ENCODE assay signal across 23 cellular contexts in the genomic region with DNA sequence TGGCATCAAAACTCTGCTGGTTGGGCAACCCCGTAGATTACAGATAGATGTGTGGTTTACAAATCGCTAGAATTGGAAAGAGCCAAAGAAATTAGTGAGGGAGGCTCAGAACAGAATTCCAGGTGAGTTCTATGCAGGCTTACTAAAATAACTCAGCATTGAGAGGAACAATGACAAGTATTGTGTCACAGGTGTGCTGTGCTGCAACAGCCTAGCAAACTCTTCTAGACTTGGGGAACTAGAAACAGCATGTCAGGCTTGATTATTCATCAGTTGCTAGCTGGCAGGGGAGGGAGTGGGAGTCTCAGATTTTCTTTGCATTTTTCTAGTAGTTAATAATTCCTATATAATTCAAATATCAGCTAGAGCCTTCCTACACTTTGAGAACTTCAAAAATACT. TPM values are rescaled to one million over a fixed set of nuclear protein-coding genes. Genes with fewer than 3 reads are reported as not detected.
DNase-seq lines count a peak whose midpoint lies in the region; FAIRE-seq and TF ChIP-seq lines count a peak whose summit lies in the region.
"Had no signal": no experiment of that assay in that cellular context is flagged by ENCODE, and none has a peak within 500 bp of the region (broad histone marks: within the 10 kb centered on the region; RNA-seq: fewer than 3 reads in every experiment).

No MANE protein-coding gene starts in this region.

- peaks cover 9% of the 10 kb centered on the region for H3K4me1 Mint-ChIP-seq in MCF 10A (ENCODE audit: insufficient read depth, unreplicated experiment)
- H3K4me1 Mint-ChIP-seq in T-helper 2 cell treated with Interferon-gamma antibody and Interleukin-4, amounts not matched to agents 5 μg/mL and 100 μg/mL, for 36 hours (ENCODE audit: low read depth) = no peaks in the 10 kb centered on the region

- CTCF ChIA-PET in MCF 10A (lab: Yijun Ruan, JAX) = interaction anchor here (0.6 kb wide), 1 partner anchor 83 kb away, joined by 4 read pairs; no protein-coding TSS in a partner anchor

- H3K36me3 Mint-ChIP-seq in MCF 10A (ENCODE audit: insufficient read depth, unreplicated experiment) = peaks cover 6% of the 10 kb centered on the region
- H3K36me3 Mint-ChIP-seq in T-helper 2 cell treated with Interferon-gamma antibody and Interleukin-4, amounts not matched to agents 5 μg/mL and 100 μg/mL, for 36 hours (ENCODE audit: low read depth) = no peaks in the 10 kb centered on the region

- peak; percentile 83 for FAIRE-seq in keratinocyte (lab: Jason Lieb, UNC)
- FAIRE-seq: A549, D721Med, GM12892, GM18507, H54, HTR-8/SVneo had no signal

- no peaks in the 10 kb centered on the region for H4K20me1 ChIP-seq in keratinocyte (ENCODE audit: control insufficient read depth, extremely low read depth, insufficient read depth, low read length)

- no peaks in the 10 kb centered on the region for H3K4me1 ChIP-seq in breast epithelium
- H3K4me1 ChIP-seq in keratinocyte (ENCODE audit: control insufficient read depth, extremely low read depth, insufficient read depth, low read length) = peaks cover 5% of the 10 kb centered on the region
- H3K4me1 ChIP-seq: Caco-2 had no signal

- POLR2A ChIA-PET in MCF 10A (lab: Yijun Ruan, JAX) = interaction anchor here (0.7 kb wide), 2 partner anchors 8 to 15 kb away, joined by 3 to 4 read pairs; no protein-coding TSS in a partner anchor

- H3K36me3 ChIP-seq in breast epithelium (no peaks in the 10 kb centered on the region), keratinocyte (ENCODE audit: control insufficient read depth in 2 of 2, extremely low read depth in 1 of 2, insufficient read depth in 2 of 2, low read length in 2 of 2) (no peaks in the 10 kb centered on the region)

- H3K79me2 ChIP-seq in keratinocyte (ENCODE audit: control insufficient read depth, insufficient read depth, low read length) = no peaks in the 10 kb centered on the region

- dilution Hi-C loops in keratinocyte (cut with MboI; ENCODE audit: extremely low pct_ligation_motif_present, low sequenced_read_pairs) = no loop called here

- no peak for TF ChIP-seq POLR2A in breast epithelium (IDR thresholded peaks at IDR 0.05)

- H3K9me1 ChIP-seq in keratinocyte (ENCODE audit: control insufficient read depth, extremely low read depth, insufficient read depth, low read length) = no peaks in the 10 kb centered on the region

- DNase-seq in breast epithelium (ENCODE audit: low spot score in 2 of 2) = no peak
- no peak for DNase-seq in MCF 10A (ENCODE audit: unreplicated experiment)
- DNase-seq in epithelial cell of esophagus (ENCODE audit: low read depth) = peak; percentile 78
- DNase-seq in keratinocyte (ENCODE audit: low read depth, low spot score) = no peak
- no peak for DNase-seq in T-helper 2 cell treated with Interferon-gamma antibody and Interleukin-4, amounts not matched to agents 5 μg/mL and 100 μg/mL, for 36 hours (ENCODE audit: low spot score)
- no peak for DNase-seq in coronary artery (ENCODE audit: low spot score)
- no peak for DNase-seq in DMS153 treated with DMSO at 0.1 percent for 48 hours (lab: John Stamatoyannopoulos, UW; ENCODE audit: unreplicated experiment)
- DNase-seq: AML-193; Caco-2; CD4-positive, alpha-beta T cell; DMS79; GDM1; HCEC 1CT; HFFc6 had no signal

- H3K9me3 ChIP-seq in breast epithelium = no peaks in the 10 kb centered on the region
- no peaks in the 10 kb centered on the region for H3K9me3 ChIP-seq in keratinocyte (ENCODE audit: control insufficient read depth, low read depth, low read length)
- H3K9me3 ChIP-seq: A549, Caco-2 had no signal

- H3K9me3 Mint-ChIP-seq in MCF 10A (ENCODE audit: unreplicated experiment) = no peaks in the 10 kb centered on the region
- H3K9me3 Mint-ChIP-seq in T-helper 2 cell treated with Interferon-gamma antibody and Interleukin-4, amounts not matched to agents 5 μg/mL and 100 μg/mL, for 36 hours = no peaks in the 10 kb centered on the region
- H3K9me3 Mint-ChIP-seq: CD4-positive, alpha-beta T cell; GM23338; HFFc6 had no signal

- peaks cover 23% of the 10 kb centered on the region for H3K27me3 Mint-ChIP-seq in MCF 10A (ENCODE audit: insufficient read depth, unreplicated experiment)
- peaks cover 13% of the 10 kb centered on the region for H3K27me3 Mint-ChIP-seq in T-helper 2 cell treated with Interferon-gamma antibody and Interleukin-4, amounts not matched to agents 5 μg/mL and 100 μg/mL, for 36 hours (ENCODE audit: low read depth)

- no peak overlapping the region for H3K27ac Mint-ChIP-seq in MCF 10A (ENCODE audit: low read depth, unreplicated experiment)
- no peak overlapping the region for H3K27ac Mint-ChIP-seq in T-helper 2 cell treated with Interferon-gamma antibody and Interleukin-4, amounts not matched to agents 5 μg/mL and 100 μg/mL, for 36 hours
- H3K27ac Mint-ChIP-seq: CD4-positive, alpha-beta T cell; GM23338; HFFc6 had no signal

- no peak for TF ChIP-seq CTCF in breast epithelium (IDR thresholded peaks at IDR 0.05)
- TF ChIP-seq CTCF in MCF 10A (IDR thresholded peaks at IDR 0.05; ENCODE audit: unreplicated experiment) = no peak
- TF ChIP-seq CTCF in epithelial cell of esophagus (IDR thresholded peaks at IDR 0.05; ENCODE audit: insufficient read depth, low read depth, low read length, missing control alignments) = no peak
- TF ChIP-seq CTCF in keratinocyte (optimal IDR thresholded peaks at IDR 0.05 in 1 of 3, IDR thresholded peaks at IDR 0.05 in 1 of 3, conservative IDR thresholded peaks at IDR 0.05 in 1 of 3; ENCODE audit: extremely low read depth in 1 of 3, insufficient read depth in 2 of 3, low read length in 3 of 3) = no peak
- no peak for TF ChIP-seq CTCF in coronary artery (IDR thresholded peaks at IDR 0.05)

- BruUV-seq in MCF 10A (replicated peaks; lab: Mats Ljungman, UMichigan) = no TSS peak

- H3K27ac ChIP-seq in breast epithelium = peak overlapping the region; percentile 37 to 52
- H3K27ac ChIP-seq in keratinocyte (ENCODE audit: control insufficient read depth, insufficient read depth, low read length) = no peak overlapping the region
- H3K27ac ChIP-seq in coronary artery = no peak overlapping the region
- H3K27ac ChIP-seq: 22Rv1, A549, C4-2B had no signal

- H3K27me3 ChIP-seq in breast epithelium = no peaks in the 10 kb centered on the region
- H3K27me3 ChIP-seq in keratinocyte (ENCODE audit: control insufficient read depth, extremely low read depth, insufficient read depth, low read length) = peaks cover 8% of the 10 kb centered on the region

- H3K9ac ChIP-seq in keratinocyte (ENCODE audit: control insufficient read depth, extremely low read depth, insufficient read depth, low read length) = no peak overlapping the region

- no peak overlapping the region for H3K4me3 Mint-ChIP-seq in MCF 10A (ENCODE audit: unreplicated experiment)
- H3K4me3 Mint-ChIP-seq in T-helper 2 cell treated with Interferon-gamma antibody and Interleukin-4, amounts not matched to agents 5 μg/mL and 100 μg/mL, for 36 hours = no peak overlapping the region
- H3K4me3 Mint-ChIP-seq: CD4-positive, alpha-beta T cell; GM23338; HFFc6 had no signal

- intact Hi-C loops in breast epithelium (cut with DNase I; ENCODE audit: low total_unique reads) (no loop called here), MCF 10A (cut with micrococcal nuclease) (no loop called here)

- no peak overlapping the region for H2AFZ ChIP-seq in keratinocyte (ENCODE audit: control insufficient read depth, low read length)
- H2AFZ ChIP-seq: GM23338 had no signal

- no peak overlapping the region for H3K4me2 ChIP-seq in keratinocyte (ENCODE audit: control insufficient read depth, extremely low read depth, insufficient read depth, low read depth, low read length)
- H3K4me2 ChIP-seq: A549, GM23338 had no signal

- H3K4me3 ChIP-seq in breast epithelium (no peak overlapping the region), epithelial cell of esophagus (ENCODE audit: low read length) (no peak overlapping the region), keratinocyte (ENCODE audit: control insufficient read depth in 2 of 3, extremely low read depth in 1 of 3, insufficient read depth in 2 of 3, low read depth in 1 of 3, low read length in 3 of 3) (no peak overlapping the region), coronary artery (no peak overlapping the region)
- H3K4me3 ChIP-seq: A549, GM23338 had no signal

RNA-seq across cellular contexts. Expression of a gene that starts 26.3 kb away (rescaled TPM):
- total RNA-seq in breast epithelium (1 to 10 TPM in 1 of 3 donors, under 1 TPM in 2; 0.16 to 1.3 (median 0.88) TPM), MCF 10A (2022) (not detected in 2 replicates)
- 0.01 to 0.03 TPM in 2 of 3 replicates, not detected in the other for polyA plus RNA-seq in keratinocyte
- polyA plus RNA-seq in keratinocyte (2011; ENCODE audit: low read depth) = not detected
- not detected in 2 replicates for polyA plus RNA-seq in keratinocyte (2011; cell fraction: cytosol; rRNA removed)
- polyA plus RNA-seq in keratinocyte (2011; cell fraction: nucleus; rRNA removed) = 0.05 TPM in 1 of 2 replicates, not detected in the other
- 0.21 TPM in 1 of 2 replicates, not detected in the other for polyA plus RNA-seq in keratinocyte (2012; ENCODE audit: low replicate concordance)
- polyA minus RNA-seq in keratinocyte = 0.13 TPM in 1 of 3 replicates, not detected in the others
- polyA minus RNA-seq in keratinocyte (2011; cell fraction: cytosol; rRNA and poly(A)+ RNA removed) = not detected
- polyA minus RNA-seq in keratinocyte (2011; cell fraction: nucleus; rRNA and poly(A)+ RNA removed) = not detected in 2 replicates
- total RNA-seq: HFFc6 had no signal

Comparison
In these comparisons a context has a peak if more than half of its experiments do, and no peak if none do; other contexts are left out.
1. H3K27ac ChIP-seq: peak in breast epithelium (2 of 2); none in keratinocyte (single experiment) and coronary artery (0 of 2).